Comparison of ENCODE assay signal across 8 cellular contexts in genomic region chr11:69352715-69353325, GRCh38. TPM values are rescaled to one million over a fixed set of nuclear protein-coding genes. Genes with fewer than 3 reads are reported as not detected.
DNase-seq lines count a peak whose midpoint lies in the region; ATAC-seq and TF ChIP-seq lines count a peak whose summit lies in the region.

No MANE protein-coding gene starts in this region.

- peak; percentile 36 for DNase-seq in Caki2 (ENCODE audit: low read depth)
- DNase-seq in NCI-H69 (lab: John Stamatoyannopoulos, UW) = peak; percentile 62
- DNase-seq in brain pericyte (ENCODE audit: low read depth, low spot score) = peak; percentile 69
- peak; percentile 94 for DNase-seq in non-pigmented ciliary epithelial cell (ENCODE audit: low read depth)
- no peak for DNase-seq in GM10266 (ENCODE audit: extremely low spot score)
- no peak for DNase-seq in ureter (ENCODE audit: low spot score)
- no peak for DNase-seq in NCI-H446 (lab: John Stamatoyannopoulos, UW)

- no peak for ATAC-seq in HG03039 (IDR thresholded peaks at IDR 0.05; ENCODE audit: unreplicated experiment)

- in situ Hi-C loops in Caki2 (cut with HindIII; ENCODE audit: low pct_unique_long_range_greater_than_20kb, low sequenced_read_pairs) = no loop called here

- TF ChIP-seq CTCF in GM10266 (IDR thresholded peaks at IDR 0.05; ENCODE audit: control insufficient read depth, insufficient read depth, low read depth, missing control alignments) = no peak

RNA-seq across cellular contexts. Expression of gene MYEOV, which starts 58.9 kb away (rescaled TPM):
- 101 and 122 TPM in 2 replicates for total RNA-seq in Caki2 (2014; rRNA removed; shearing (Covaris generic); ENCODE audit: low replicate concordance)
- not detected for total RNA-seq in ureter

Comparison
In these comparisons a context has a peak if more than half of its experiments do, and no peak if none do; other contexts are left out.
1. DNase-seq: peak in Caki2 (single experiment), NCI-H69 (single experiment), brain pericyte (single experiment) and non-pigmented ciliary epithelial cell (single experiment); none in GM10266 (single experiment), ureter (single experiment) and NCI-H446 (0 of 2).
2. RNA of gene MYEOV, which starts 58.9 kb away (total RNA-seq): 101 to 122 TPM in Caki2; not detected in ureter (single experiment); every median in the first group is over 10 times any median in the second.